In the genomic region with DNA sequence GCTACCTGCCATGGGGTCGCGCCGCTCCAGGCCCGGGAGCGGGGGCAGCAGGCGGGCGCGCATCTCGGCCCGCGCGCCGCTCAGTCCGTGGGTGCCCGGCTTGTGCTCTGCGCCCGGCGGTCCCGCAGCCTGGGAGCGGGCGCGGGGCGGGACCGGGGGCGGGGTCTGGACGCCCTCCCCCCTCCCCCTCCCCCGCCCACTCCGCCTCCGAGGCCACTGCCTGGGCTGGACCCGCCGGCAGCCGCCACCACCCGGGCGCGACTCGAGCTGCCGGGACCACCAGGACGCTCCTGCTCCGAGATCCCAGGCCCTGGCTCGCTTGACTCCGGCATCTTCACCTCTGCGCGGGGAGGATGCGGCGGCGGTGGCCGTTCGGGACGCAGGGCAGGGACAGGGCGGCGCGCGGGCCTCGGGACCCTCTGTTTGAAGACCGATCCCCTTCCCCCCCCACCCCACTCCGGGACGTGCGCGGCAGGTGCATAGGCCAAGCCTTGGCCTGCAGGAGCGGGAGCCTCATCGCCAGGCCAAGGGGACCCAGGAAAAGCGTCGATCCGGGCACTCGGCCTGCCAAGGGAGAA, we compare ENCODE assay signal across 18 cellular contexts. TPM values are rescaled to one million over a fixed set of nuclear protein-coding genes. Genes with fewer than 3 reads are reported as not detected.
A peak's percentile ranks its signal among the peaks of the same experiment; 100 is the strongest.
DNase-seq lines count a peak whose midpoint lies in the region; ATAC-seq and TF ChIP-seq lines count a peak whose summit lies in the region.
"Had no signal": no experiment of that assay in that cellular context is flagged by ENCODE, and none has a peak within 500 bp of the region (broad histone marks: within the 10 kb centered on the region; RNA-seq: fewer than 3 reads in every experiment).

Gene HS3ST6 (minus strand): TSS at position 104 of the 578 bp plus-strand sequence. CDS start 92 bp downstream, at position 12.

- H3K27me3 ChIP-seq in hepatocyte (peaks cover 67% of the 10 kb centered on the region), neuron (ENCODE audit: insufficient read depth, low read length) (peaks cover 79% of the 10 kb centered on the region), gastroesophageal sphincter (peaks cover 100% of the 10 kb centered on the region)

- ATAC-seq in gastroesophageal sphincter, result no peak

- H3K27ac ChIP-seq in hepatocyte (no peak within 1 kb of the TSS), gastroesophageal sphincter (no peak within 1 kb of the TSS)
- H3K27ac ChIP-seq: prostate gland, RWPE1 had no signal

- no peak for TF ChIP-seq EP300 in gastroesophageal sphincter (IDR thresholded peaks at IDR 0.05)

- peak within 1 kb of the TSS; percentile 70 for H3K4me2 ChIP-seq in hepatocyte

- H3K9me2 ChIP-seq in hepatocyte (replicated peaks; ENCODE audit: insufficient read depth), result no peaks in the 10 kb centered on the region

- DNase-seq in NCI-H146 (lab: John Stamatoyannopoulos, UW), result peak; percentile 54
- no peak for DNase-seq in NCI-H146 treated with DMSO at 0.1 percent for 48 hours (lab: John Stamatoyannopoulos, UW; ENCODE audit: unreplicated experiment)
- peak; percentile 63 for DNase-seq in HuH-7 (ENCODE audit: low spot score)
- DNase-seq in hepatocyte (ENCODE audit: low spot score), result no peak
- DNase-seq in germinal center (ENCODE audit: low spot score), result no peak
- DNase-seq in CD1c-positive myeloid dendritic cell (ENCODE audit: extremely low spot score), result no peak
- DNase-seq: activated naive CD4-positive, alpha-beta T cell treated with anti-CD3 and anti-CD28 coated beads, Interleukin-2, amount 50 U/mL, for 16 hours; CD4-positive, CD25-positive, alpha-beta regulatory T cell; effector CD8-positive, alpha-beta T cell; HFFc6; kidney glomerular epithelial cell; NCI-H1436; NCI-H526 treated with DMSO at 0.1 percent for 48 hours had no signal

- H4K20me1 ChIP-seq in hepatocyte (ENCODE audit: insufficient read depth, poor library complexity, severe bottlenecking), result no peaks in the 10 kb centered on the region

- no peak for TF ChIP-seq POLR2A in gastroesophageal sphincter (IDR thresholded peaks at IDR 0.05)

- H3K4me1 ChIP-seq in hepatocyte (ENCODE audit: insufficient read depth) (peaks cover 14% of the 10 kb centered on the region), neuron (ENCODE audit: insufficient read depth, low read length) (peaks cover 9% of the 10 kb centered on the region), gastroesophageal sphincter (peaks cover 0 to 19% (median 1%) of the 10 kb centered on the region in 3 donors)
- H3K4me1 ChIP-seq: prostate gland had no signal

- H3K4me3 ChIP-seq in hepatocyte (no peak within 1 kb of the TSS), neuron (ENCODE audit: low read length) (peak within 1 kb of the TSS; percentile 36), gastroesophageal sphincter (peak within 1 kb of the TSS in 1 of 2 donors; percentile 16)
- H3K4me3 ChIP-seq: prostate gland had no signal

- 10% methylated on average over 5 of the region's 65 CpGs for WGBS in hepatocyte (ENCODE audit: low lambda C conversion rate, missing lambda C conversion rate)
- no CpG with 5 or more reads among the region's 65 CpGs for WGBS in gastroesophageal sphincter (ENCODE audit: low coverage in 1 of 2), 2 donors

- no peaks in the 10 kb centered on the region for H3K9me3 ChIP-seq in hepatocyte (ENCODE audit: low read depth)
- no peaks in the 10 kb centered on the region for H3K9me3 ChIP-seq in neuron (ENCODE audit: low read length)
- no peaks in the 10 kb centered on the region for H3K9me3 ChIP-seq in gastroesophageal sphincter
- H3K9me3 ChIP-seq: prostate gland had no signal

- TF ChIP-seq CTCF in hepatocyte (IDR thresholded peaks at IDR 0.05; ENCODE audit: poor library complexity) (no peak), gastroesophageal sphincter (IDR thresholded peaks at IDR 0.05) (no peak)

- H3K79me2 ChIP-seq in hepatocyte, result no peaks in the 10 kb centered on the region

- no peak within 1 kb of the TSS for H2AFZ ChIP-seq in hepatocyte
- H2AFZ ChIP-seq in neuron (ENCODE audit: low read depth, low read length), result no peak within 1 kb of the TSS

- H3K36me3 ChIP-seq in hepatocyte (replicated peaks; ENCODE audit: insufficient read depth, low read depth) (no peaks in the 10 kb centered on the region), neuron (ENCODE audit: insufficient read depth, low read length) (no peaks in the 10 kb centered on the region), gastroesophageal sphincter (no peaks in the 10 kb centered on the region)
- H3K36me3 ChIP-seq: prostate gland had no signal

RNA-seq across cellular contexts. Expression of gene HS3ST6, which starts in this region (rescaled TPM):
- total RNA-seq in hepatocyte (not detected in 2 replicates), gastroesophageal sphincter (not detected)
- 0.41 and 0.63 TPM in 2 replicates for polyA plus RNA-seq in hepatocyte
- total RNA-seq: A172; CD4-positive, CD25-positive, alpha-beta regulatory T cell; HFFc6 had no signal
- polyA plus RNA-seq: CD4-positive, CD25-positive, alpha-beta regulatory T cell had no signal

Comparison
In these comparisons a context has a peak if more than half of its experiments do, and no peak if none do; other contexts are left out.
1. DNase-seq: peak in NCI-H146 (single experiment) and HuH-7 (single experiment); none in NCI-H146 treated with DMSO at 0.1 percent for 48 hours (single experiment), hepatocyte (single experiment), germinal center (single experiment) and CD1c-positive myeloid dendritic cell (single experiment).